1 cellular context compared by ENCODE assay signal in genomic region chr1:235130766-235131270, GRCh38.
TF ChIP-seq lines count a peak whose summit lies in the region.

No MANE protein-coding gene starts in this region.

TF ChIP-seq in GM23338, 12 proteins besides CTCF, POLR2A, EP300 and RAD21:
- TF ChIP-seq ZNF331 (CRISPR knock-in tag; IDR thresholded peaks at IDR 0.05; ENCODE audit: low read depth) (no peak), EZH2phosphoT487 (IDR thresholded peaks at IDR 0.05; ENCODE audit: unreplicated experiment) (no peak), REST (IDR thresholded peaks at IDR 0.05; ENCODE audit: unreplicated experiment) (no peak), CREB1 (CRISPR knock-in tag; IDR thresholded peaks at IDR 0.05; ENCODE audit: low read depth) (no peak), JUNB (IDR thresholded peaks at IDR 0.05; ENCODE audit: unreplicated experiment) (no peak), EZH2 (IDR thresholded peaks at IDR 0.05; ENCODE audit: low read depth, unreplicated experiment) (no peak), ZNF462 (CRISPR knock-in tag; IDR thresholded peaks at IDR 0.05) (no peak), ZNF114 (CRISPR knock-in tag; IDR thresholded peaks at IDR 0.05) (no peak), POLR2AphosphoS5 (IDR thresholded peaks at IDR 0.05; ENCODE audit: low read depth) (no peak), NANOG (IDR thresholded peaks at IDR 0.05; ENCODE audit: borderline replicate concordance) (no peak)
